Comparison of ENCODE assay signal across 21 cellular contexts in genomic region chr12:34304001-34304400, GRCh38.
DNase-seq lines count a peak whose midpoint lies in the region; ATAC-seq, FAIRE-seq and TF ChIP-seq lines count a peak whose summit lies in the region.
"Had no signal": no experiment of that assay in that cellular context is flagged by ENCODE, and none has a peak within 500 bp of the region (broad histone marks: within the 10 kb centered on the region; RNA-seq: fewer than 3 reads in every experiment).

No MANE protein-coding gene starts in this region.

- no peaks in the 10 kb centered on the region for H3K9me3 ChIP-seq in RWPE2 (ENCODE audit: severe bottlenecking)
- peaks cover 0 to 91% of the 10 kb centered on the region in 2 donors for H3K9me3 ChIP-seq in neuronal stem cell (replicated peaks in 1 of 2; ENCODE audit: control insufficient read depth in 2 of 2, insufficient read depth in 1 of 2, low read depth in 1 of 2, low read length in 2 of 2)
- H3K9me3 ChIP-seq: HAP-1 had no signal

- H3K79me1 ChIP-seq in neuronal stem cell (ENCODE audit: low read depth, low read length) = peaks cover 3% of the 10 kb centered on the region

- H3K36me3 ChIP-seq in RWPE2 (ENCODE audit: low read depth) (no peaks in the 10 kb centered on the region), neuronal stem cell (replicated peaks in 1 of 2; ENCODE audit: control insufficient read depth in 2 of 2, insufficient read depth in 2 of 2, low read length in 2 of 2) (no peaks in the 10 kb centered on the region)
- H3K36me3 ChIP-seq: BLaER1, HAP-1 had no signal

- H2BK15ac ChIP-seq in neuronal stem cell (ENCODE audit: low read length) = no peak overlapping the region

- ATAC-seq in RWPE2 (ENCODE audit: low read depth) = no peak
- ATAC-seq in HG03469 (IDR thresholded peaks at IDR 0.05; ENCODE audit: unreplicated experiment) = no peak
- no peak for ATAC-seq in HG03342 (IDR thresholded peaks at IDR 0.05; ENCODE audit: unreplicated experiment)
- ATAC-seq in naive thymus-derived CD8-positive, alpha-beta T cell = no peak
- ATAC-seq: CD8-positive, alpha-beta T cell had no signal

- POLR2A ChIA-PET in naive thymus-derived CD8-positive, alpha-beta T cell (lab: Charles Lee) = no interaction called here

- H2AK5ac ChIP-seq in neuronal stem cell (ENCODE audit: low read depth, low read length) = no peak overlapping the region

- H3K9ac ChIP-seq in neuronal stem cell (ENCODE audit: low read depth, low read length, poor library complexity) = peak overlapping the region; percentile 21
- H3K9ac ChIP-seq: BLaER1 had no signal

- no CpG with 5 or more reads among the region's 18 CpGs for WGBS in neuronal stem cell (ENCODE audit: extremely low coverage in 2 of 2, insufficient read length in 2 of 2, insufficient replicate concordance in 1 of 2), 2 donors

- no peak overlapping the region for H2BK12ac ChIP-seq in neuronal stem cell (ENCODE audit: low read length)

- no peak overlapping the region for H2BK120ac ChIP-seq in neuronal stem cell (ENCODE audit: low read depth, low read length)

- H3K4me3 ChIP-seq in RWPE2 (ENCODE audit: severe bottlenecking) (no peak overlapping the region), neuronal stem cell (ENCODE audit: low read length in 2 of 2) (peak overlapping the region in 1 of 2 donors; percentile 62)
- H3K4me3 ChIP-seq: BLaER1, HAP-1 had no signal

- H3K18ac ChIP-seq in neuronal stem cell (ENCODE audit: low read length) = no peak overlapping the region

- peak; percentile 9 for FAIRE-seq in urothelium cell line (lab: Jason Lieb, UNC)
- FAIRE-seq: G401.6, GM12892, H54 had no signal

- H3K27ac Mint-ChIP-seq in glutamatergic neuron (ENCODE audit: unreplicated experiment) = peak overlapping the region; percentile 59
- H3K27ac Mint-ChIP-seq in naive thymus-derived CD8-positive, alpha-beta T cell = no peak overlapping the region
- H3K27ac Mint-ChIP-seq: B cell; CD4-positive, CD25-positive, alpha-beta regulatory T cell; CD8-positive, alpha-beta T cell; HFFc6 had no signal

- H2BK5ac ChIP-seq in neuronal stem cell (ENCODE audit: low read length) = peak overlapping the region; percentile 13

- H3K27ac ChIP-seq in RWPE2 (ENCODE audit: poor library complexity, severe bottlenecking) (no peak overlapping the region), neuronal stem cell (replicated peaks; ENCODE audit: low read length) (no peak overlapping the region)
- H3K27ac ChIP-seq: BLaER1, C4-2B had no signal

- TF ChIP-seq CTCF in RWPE2 (IDR thresholded peaks at IDR 0.05; ENCODE audit: poor library complexity, severe bottlenecking) = no peak
- no peak for TF ChIP-seq CTCF in glutamatergic neuron (IDR thresholded peaks at IDR 0.05; ENCODE audit: partially characterized antibody, unreplicated experiment)

- H4K91ac ChIP-seq in neuronal stem cell (ENCODE audit: low read depth, low read length, poor library complexity) = no peak overlapping the region

- H3K4me1 ChIP-seq in RWPE2 (ENCODE audit: insufficient read depth, poor library complexity, severe bottlenecking) (no peaks in the 10 kb centered on the region), neuronal stem cell (ENCODE audit: control insufficient read depth in 2 of 2, insufficient read depth in 1 of 2, low read depth in 1 of 2, low read length in 2 of 2) (no peaks in the 10 kb centered on the region)
- H3K4me1 ChIP-seq: BLaER1, Caco-2, HAP-1 had no signal

- H2AFZ ChIP-seq in neuronal stem cell (ENCODE audit: low read length) = peak overlapping the region; percentile 40

- no peak overlapping the region for H3K4ac ChIP-seq in neuronal stem cell (ENCODE audit: low read length)

- no peak overlapping the region for H3K4me3 Mint-ChIP-seq in glutamatergic neuron (ENCODE audit: unreplicated experiment)
- no peak overlapping the region for H3K4me3 Mint-ChIP-seq in naive thymus-derived CD8-positive, alpha-beta T cell
- H3K4me3 Mint-ChIP-seq: B cell; CD8-positive, alpha-beta T cell; HFFc6 had no signal

- no peak overlapping the region for H3K4me2 ChIP-seq in neuronal stem cell (ENCODE audit: insufficient read depth, low read length, poor library complexity, severe bottlenecking)
- H3K4me2 ChIP-seq: BLaER1 had no signal

- H4K8ac ChIP-seq in neuronal stem cell (ENCODE audit: low read depth, low read length) = no peak overlapping the region

- H3K4me1 Mint-ChIP-seq in glutamatergic neuron (ENCODE audit: low read depth, unreplicated experiment) = no peaks in the 10 kb centered on the region
- peaks cover 0 to 6% (median 0%) of the 10 kb centered on the region in 4 donors for H3K4me1 Mint-ChIP-seq in naive thymus-derived CD8-positive, alpha-beta T cell
- H3K4me1 Mint-ChIP-seq: B cell; CD4-positive, CD25-positive, alpha-beta regulatory T cell had no signal

- peaks cover 33% of the 10 kb centered on the region for H3K36me3 Mint-ChIP-seq in glutamatergic neuron (ENCODE audit: unreplicated experiment)
- peaks cover 0 to 41% (median 0%) of the 10 kb centered on the region in 3 donors for H3K36me3 Mint-ChIP-seq in naive thymus-derived CD8-positive, alpha-beta T cell
- H3K36me3 Mint-ChIP-seq: CD8-positive, alpha-beta T cell had no signal

- DNase-seq in RWPE2 (ENCODE audit: low spot score) = peak; percentile 33
- DNase-seq in glutamatergic neuron = no peak
- DNase-seq in neuronal stem cell (ENCODE audit: low spot score) = no peak
- DNase-seq in urothelium cell line (ENCODE audit: low spot score) = no peak
- no peak for DNase-seq in naive thymus-derived CD8-positive, alpha-beta T cell
- DNase-seq: Caco-2; CD4-positive, CD25-positive, alpha-beta regulatory T cell; CD8-positive, alpha-beta T cell; DMS153; DND-41; GOT3; HFFc6 had no signal

- H3K14ac ChIP-seq in neuronal stem cell (ENCODE audit: low read length) = no peak overlapping the region

- no peaks in the 10 kb centered on the region for H3K27me3 ChIP-seq in RWPE2 (ENCODE audit: insufficient read depth, poor library complexity, severe bottlenecking)
- H3K27me3 ChIP-seq in neuronal stem cell (ENCODE audit: control insufficient read depth in 3 of 3, insufficient read depth in 3 of 3, low read depth in 1 of 3, low read length in 3 of 3) = no peaks in the 10 kb centered on the region
- H3K27me3 ChIP-seq: BLaER1 had no signal

- H3K9me3 Mint-ChIP-seq in glutamatergic neuron (ENCODE audit: unreplicated experiment) = peaks cover 68% of the 10 kb centered on the region
- H3K9me3 Mint-ChIP-seq in naive thymus-derived CD8-positive, alpha-beta T cell = peaks cover 2 to 99% (median 69%) of the 10 kb centered on the region in 9 donors

- H3K27me3 Mint-ChIP-seq in glutamatergic neuron (ENCODE audit: unreplicated experiment) = peaks cover 34% of the 10 kb centered on the region
- peaks cover 0 to 32% (median 0%) of the 10 kb centered on the region in 5 donors for H3K27me3 Mint-ChIP-seq in naive thymus-derived CD8-positive, alpha-beta T cell
- H3K27me3 Mint-ChIP-seq: B cell; CD4-positive, CD25-positive, alpha-beta regulatory T cell had no signal

- no peak overlapping the region for H3K23ac ChIP-seq in neuronal stem cell (ENCODE audit: low read depth, low read length, poor library complexity)
